1 cellular context compared by ENCODE assay signal in genomic region chr1:226525750-226526149, GRCh38.
TF ChIP-seq lines count a peak whose summit lies in the region.

No MANE protein-coding gene starts in this region.

TF ChIP-seq in IMR-90, 13 proteins besides CTCF, POLR2A, EP300 and RAD21 (continued from another document):
- TF ChIP-seq FOS (IDR thresholded peaks at IDR 0.05; ENCODE audit: low read depth, low read length) (no peak), BHLHE40 (IDR thresholded peaks at IDR 0.05; ENCODE audit: low read depth, low read length) (no peak), NFE2L2 (IDR thresholded peaks at IDR 0.05; ENCODE audit: low read depth, low read length) (no peak), CEBPB (IDR thresholded peaks at IDR 0.05; ENCODE audit: low read depth, low read length) (no peak), MAFK (IDR thresholded peaks at IDR 0.05; ENCODE audit: low read depth, low read length) (no peak), USF2 (IDR thresholded peaks at IDR 0.05; ENCODE audit: low read depth, low read length) (no peak), ELK1 (IDR thresholded peaks at IDR 0.05; ENCODE audit: borderline replicate concordance, low read depth, low read length) (no peak), CHD1 (IDR thresholded peaks at IDR 0.05; ENCODE audit: low read depth, low read length) (no peak), RFX5 (IDR thresholded peaks at IDR 0.05; ENCODE audit: low read depth, low read length) (no peak)
